8 cellular contexts compared by ENCODE assay signal in the genomic region with DNA sequence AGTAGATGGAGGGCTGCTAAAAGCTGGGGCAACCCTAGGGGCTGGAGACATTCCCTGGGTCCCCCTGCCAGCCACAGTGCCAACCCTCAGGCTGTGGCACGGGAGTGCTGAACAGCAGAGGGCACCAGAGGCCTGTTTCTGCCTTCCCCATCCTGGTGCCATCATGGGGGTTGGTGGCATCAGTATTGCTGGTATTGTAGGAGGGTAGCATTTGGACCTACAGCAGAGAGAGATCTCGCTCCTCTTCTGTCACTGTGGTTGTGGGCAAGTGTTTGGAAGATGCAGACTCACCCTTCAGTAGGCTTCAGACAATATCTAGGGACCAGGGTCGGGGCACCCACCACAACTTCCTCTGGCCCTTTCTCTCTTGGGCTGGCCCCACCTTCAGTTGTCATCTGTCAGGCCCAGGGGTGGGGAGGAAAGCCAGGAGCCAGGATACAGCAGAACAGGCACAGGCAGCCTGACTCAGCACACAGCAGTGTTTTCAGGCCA.
DNase-seq lines count a peak whose midpoint lies in the region; ATAC-seq and TF ChIP-seq lines count a peak whose summit lies in the region.

No MANE protein-coding gene starts in this region.

- ATAC-seq in PC-3 (peak; percentile 57), GM21360 (IDR thresholded peaks at IDR 0.05; ENCODE audit: unreplicated experiment) (no peak)
- peak; percentile 64 to 68 for ATAC-seq in activated T-cell treated with anti-CD3 and anti-CD28 coated beads, Interleukin-2, amount 50 U/mL, for 4 hours

- CTCF ChIA-PET in PC-3 (lab: Charles Lee) = interaction anchor here (0.6 kb wide), 2 partner anchors 327 to 494 kb away, joined by 4 read pairs; no protein-coding TSS in a partner anchor

- H3K4me2 ChIP-seq in PC-3 (ENCODE audit: low read length) (peak overlapping the region; percentile 16), osteoblast (ENCODE audit: insufficient read depth, low read length) (no peak overlapping the region)

- 31% methylated on average over 3 of the region's 3 CpGs; no CpG with 5 or more reads in 1 of the 2 donors for WGBS in transverse colon (ENCODE audit: low coverage in 1 of 2), 2 donors

- H2AFZ ChIP-seq in PC-3 (ENCODE audit: low read length) (no peak overlapping the region), osteoblast (ENCODE audit: low read length) (no peak overlapping the region)

- no TSS peak for BruUV-seq in PC-3 (replicated peaks; lab: Mats Ljungman, UMichigan)

- DNase-seq in AML-193 (lab: John Stamatoyannopoulos, UW) (peak; percentile 22 to 34), H4 (ENCODE audit: low spot score) (peak; percentile 75), PC-3 (peak; percentile 75), fibroblast of pulmonary artery (ENCODE audit: low read depth) (peak; percentile 42), osteoblast (ENCODE audit: insufficient read length, low spot score, missing footprints) (peak; percentile 88), transverse colon (peak; percentile 76)
- peak; percentile 67 for DNase-seq in activated T-cell treated with anti-CD3 and anti-CD28 coated beads, Interleukin-2, amount 50 U/mL, for 4 hours

- H3K36me3 Mint-ChIP-seq in activated T-cell treated with anti-CD3 and anti-CD28 coated beads, Interleukin-2, amount 50 U/mL, for 4 hours (ENCODE audit: insufficient read depth) = no peaks in the 10 kb centered on the region

- H3K4me3 Mint-ChIP-seq in activated T-cell treated with anti-CD3 and anti-CD28 coated beads, Interleukin-2, amount 50 U/mL, for 4 hours = no peak overlapping the region

- peaks cover 3% of the 10 kb centered on the region for H3K27me3 Mint-ChIP-seq in activated T-cell treated with anti-CD3 and anti-CD28 coated beads, Interleukin-2, amount 50 U/mL, for 4 hours (ENCODE audit: low read depth)

- H3K27ac ChIP-seq in PC-3 (ENCODE audit: low read length) (peak overlapping the region; percentile 35; the same call in 1 of the 2 replicates), osteoblast (ENCODE audit: low read depth, low read length) (no peak overlapping the region), transverse colon (peak overlapping the region in 1 of 4 donors; percentile 50)

- H4K20me1 ChIP-seq in PC-3 (ENCODE audit: low read length) (no peaks in the 10 kb centered on the region), osteoblast (ENCODE audit: insufficient read depth, low read length) (no peaks in the 10 kb centered on the region)

- H3K4me1 ChIP-seq in PC-3 (ENCODE audit: insufficient read depth, low read length) (peaks cover 47% of the 10 kb centered on the region), osteoblast (ENCODE audit: insufficient read depth, low read length) (no peaks in the 10 kb centered on the region), transverse colon (peaks cover 0 to 44% (median 35%) of the 10 kb centered on the region in 4 donors)

- peak; percentile 88 for TF ChIP-seq CTCF in PC-3 (conservative IDR thresholded peaks at IDR 0.05; ENCODE audit: low read depth, low read length)
- TF ChIP-seq CTCF in fibroblast of pulmonary artery (IDR thresholded peaks at IDR 0.05; ENCODE audit: low read length, missing control alignments) = peak; percentile 73
- TF ChIP-seq CTCF in osteoblast (IDR thresholded peaks at IDR 0.05; ENCODE audit: extremely low read depth, low read depth, low read length) = peak; percentile 76
- peak; percentile 69 to 89 (median 74) for TF ChIP-seq CTCF in transverse colon (IDR thresholded peaks at IDR 0.05)

- no peak for TF ChIP-seq POLR2A in transverse colon (IDR thresholded peaks at IDR 0.05)

- H3F3A ChIP-seq in PC-3 (ENCODE audit: low read length, unreplicated experiment) = no peaks in the 10 kb centered on the region

- POLR2A ChIA-PET in PC-3 (lab: Charles Lee; ENCODE audit: unreplicated experiment) = no interaction called here

- H3K9me3 ChIP-seq in PC-3 (ENCODE audit: low read length) = no peaks in the 10 kb centered on the region
- H3K9me3 ChIP-seq in osteoblast (ENCODE audit: low read depth, low read length) = no peaks in the 10 kb centered on the region
- no peaks in the 10 kb centered on the region for H3K9me3 ChIP-seq in transverse colon

- in situ Hi-C loops in transverse colon (cut with MboI; ENCODE audit: low pct_ligation_motif_present in 1 of 4, low pct_unique_long_range_greater_than_20kb in 1 of 4, low sequenced_read_pairs in 3 of 4) = loop anchor here in 2 of 4 donors (10.0 kb wide), 2 partner anchors 889 to 909 kb away; no protein-coding TSS in a partner anchor

- no peaks in the 10 kb centered on the region for H3K9me3 Mint-ChIP-seq in activated T-cell treated with anti-CD3 and anti-CD28 coated beads, Interleukin-2, amount 50 U/mL, for 4 hours

- H3K4me3 ChIP-seq in PC-3 (ENCODE audit: low read length) (no peak overlapping the region), fibroblast of pulmonary artery (replicated peaks; ENCODE audit: low read depth, low read length) (no peak overlapping the region), osteoblast (ENCODE audit: insufficient read depth, low read length) (no peak overlapping the region), transverse colon (no peak overlapping the region)

- H3K36me3 ChIP-seq in PC-3 (ENCODE audit: low read depth, low read length) = no peaks in the 10 kb centered on the region
- no peaks in the 10 kb centered on the region for H3K36me3 ChIP-seq in osteoblast (ENCODE audit: insufficient read depth, low read length)
- no peaks in the 10 kb centered on the region for H3K36me3 ChIP-seq in transverse colon

- H3K27me3 ChIP-seq in PC-3 (ENCODE audit: low read length) = no peaks in the 10 kb centered on the region
- H3K27me3 ChIP-seq in osteoblast (ENCODE audit: insufficient read depth, low read length) = peaks cover 40% of the 10 kb centered on the region
- H3K27me3 ChIP-seq in transverse colon = no peaks in the 10 kb centered on the region

- H3K9me2 ChIP-seq in PC-3 (replicated peaks; ENCODE audit: low read length) = no peaks in the 10 kb centered on the region

- H3K79me2 ChIP-seq in PC-3 (ENCODE audit: low read length) (no peaks in the 10 kb centered on the region), osteoblast (ENCODE audit: insufficient read depth, low read length) (no peaks in the 10 kb centered on the region)

- no peak for TF ChIP-seq EP300 in transverse colon (IDR thresholded peaks at IDR 0.05; ENCODE audit: low read depth)

- no peak overlapping the region for H3K9ac ChIP-seq in PC-3 (ENCODE audit: low read length)

- intact Hi-C loops in PC-3 (cut with micrococcal nuclease) (loop anchor here (5.0 kb wide), 2 partner anchors 54 to 521 kb away; a partner anchor contains a TSS), transverse colon (cut with DNase I; ENCODE audit: low total_unique reads) (loop anchor here (10.0 kb wide), 1 partner anchor 909 kb away; no protein-coding TSS in a partner anchor)

- H3K4me1 Mint-ChIP-seq in activated T-cell treated with anti-CD3 and anti-CD28 coated beads, Interleukin-2, amount 50 U/mL, for 4 hours (ENCODE audit: low read depth) = peaks cover 30% of the 10 kb centered on the region

Comparison
In these comparisons a context has a peak if more than half of its experiments do, and no peak if none do; other contexts are left out.
1. DNase-seq: peak in every context shown above with its lines; median percentile 88 in osteoblast; 76 in transverse colon; 75 in H4; 75 in PC-3; 67 in activated T-cell treated with anti-CD3 and anti-CD28 coated beads, Interleukin-2, amount 50 U/mL, for 4 hours; 42 in fibroblast of pulmonary artery; 28 in AML-193.